In the genomic region with DNA sequence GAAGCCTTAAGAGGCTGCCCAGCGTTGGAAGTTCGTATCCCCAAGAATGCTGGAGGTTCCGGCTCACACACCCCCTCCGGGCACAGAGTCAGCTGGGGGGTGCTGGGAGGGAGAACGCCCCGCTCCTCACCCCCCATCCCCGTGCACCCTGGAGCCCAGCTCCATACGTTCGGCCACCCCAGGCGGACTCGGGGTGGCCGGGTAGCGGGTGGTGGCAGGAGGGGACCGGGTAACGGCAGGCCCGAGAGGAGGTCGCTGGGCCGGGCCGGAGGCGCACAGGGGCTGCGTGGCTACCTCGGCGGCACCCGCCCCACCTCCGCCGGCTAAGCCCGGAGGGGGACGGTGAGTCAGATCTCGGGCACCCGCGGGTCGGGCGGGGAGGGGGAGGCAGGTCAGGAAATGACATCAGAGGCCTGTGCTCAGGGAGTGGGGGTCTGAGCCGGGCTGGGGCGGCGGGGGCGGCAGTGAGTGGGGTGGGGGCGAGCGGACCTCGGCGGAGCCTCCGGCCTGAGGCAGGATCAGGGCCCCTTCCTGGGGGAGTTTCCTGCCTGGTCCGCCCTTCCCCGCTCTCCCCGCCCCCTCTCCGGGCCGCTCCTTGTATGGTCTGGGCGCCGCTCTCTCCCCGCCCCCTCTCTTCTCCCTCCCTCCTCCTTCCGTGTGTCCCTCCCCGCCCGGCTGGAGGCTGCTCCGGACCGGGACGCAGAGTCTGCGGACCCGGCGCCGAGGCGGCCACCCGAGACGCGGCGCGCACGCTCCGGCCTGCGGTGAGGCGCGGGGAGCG, we compare ENCODE assay signal across 8 cellular contexts. TPM values are rescaled to one million over a fixed set of nuclear protein-coding genes. Genes with fewer than 3 reads are reported as not detected.
DNase-seq lines count a peak whose midpoint lies in the region; ATAC-seq and TF ChIP-seq lines count a peak whose summit lies in the region.

ZYX (plus strand) TSS at position 700 of the 781 bp plus-strand sequence. CDS start 227 bp downstream, outside the sequence.

- no peaks in the 10 kb centered on the region for H3K27me3 ChIP-seq in heart right ventricle

- WGBS in heart right ventricle, 2 donors: 0% methylated on average over 60 to 66 of the region's 72 CpGs

- DNase-seq in GM12864 (ENCODE audit: low read depth) (peak; percentile 65), NCI-H1092 (lab: John Stamatoyannopoulos, UW) (peak; percentile 41), amniotic epithelial cell (ENCODE audit: low read depth) (peak; percentile 95), heart right ventricle (peak; percentile 97), progenitor cell of endocrine pancreas (ENCODE audit: low spot score, unreplicated experiment) (peak; percentile 79), ureter (ENCODE audit: low spot score) (peak; percentile 97)

- H3K27me3 Mint-ChIP-seq in progenitor cell of endocrine pancreas: no peaks in the 10 kb centered on the region

- TF ChIP-seq CTCF in GM12864 (IDR thresholded peaks at IDR 0.05; ENCODE audit: low read depth, low read length, missing control alignments) (no peak), heart right ventricle (IDR thresholded peaks at IDR 0.05) (no peak), progenitor cell of endocrine pancreas (IDR thresholded peaks at IDR 0.05; ENCODE audit: unreplicated experiment) (no peak)

- H3K27ac ChIP-seq in heart right ventricle: peak within 1 kb of the TSS; percentile 97 to 100 (median 100)

- H3K36me3 Mint-ChIP-seq in progenitor cell of endocrine pancreas (ENCODE audit: insufficient read depth): no peaks in the 10 kb centered on the region

- intact Hi-C loops in T-helper 1 cell treated with Interleukin-12 subunit alpha and Interleukin-12 subunit beta and Interleukin-4 antibody, amounts not matched to agents 30 ng/mL and 1 ng/mL, for 36 hours (cut with micrococcal nuclease): loop anchor here (1.0 to 10.0 kb wide), 16 partner anchors 9 to 1676 kb away; partner anchors contain the start of genes CASP2, DENND11, EPHA1 and EPHB6
- intact Hi-C loops in heart right ventricle (cut with DNase I): loop anchor here in 6 of 10 donors (1.0 to 10.0 kb wide), 6 partner anchors 35 to 119 kb away; partner anchors contain the start of gene GSTK1 (in 2 of the 6)

- peaks cover 19% of the 10 kb centered on the region for H3K4me1 Mint-ChIP-seq in progenitor cell of endocrine pancreas (ENCODE audit: low read depth)

- peak within 1 kb of the TSS; percentile 77 for H3K4me3 Mint-ChIP-seq in progenitor cell of endocrine pancreas (ENCODE audit: low read depth)

- ATAC-seq in HG02610 (IDR thresholded peaks at IDR 0.05; ENCODE audit: unreplicated experiment): peak; percentile 82
- ATAC-seq in heart right ventricle: peak; percentile 90 to 97 (median 94)

- peak within 1 kb of the TSS; percentile 92 for H3K27ac Mint-ChIP-seq in progenitor cell of endocrine pancreas

- H3K9me3 Mint-ChIP-seq in progenitor cell of endocrine pancreas (ENCODE audit: low read depth): no peaks in the 10 kb centered on the region

- H3K4me1 ChIP-seq in heart right ventricle: peaks cover 8 to 82% (median 51%) of the 10 kb centered on the region in 9 donors

- H3K9me3 ChIP-seq in heart right ventricle: no peaks in the 10 kb centered on the region

- H3K36me3 ChIP-seq in heart right ventricle: peaks cover 0 to 37% (median 0%) of the 10 kb centered on the region in 9 donors

- H3K4me3 ChIP-seq in GM12864 (ENCODE audit: low read depth, low read length) (peak within 1 kb of the TSS; percentile 97), heart right ventricle (peak within 1 kb of the TSS; percentile 79 to 100 (median 96))

RNA-seq across cellular contexts. Expression of gene ZYX, which starts in this region (rescaled TPM):
- 157 and 162 TPM in 2 replicates for total RNA-seq in T-helper 1 cell treated with Interleukin-12 subunit alpha and Interleukin-12 subunit beta and Interleukin-4 antibody, amounts not matched to agents 30 ng/mL and 1 ng/mL, for 36 hours
- 100 to 1,000 TPM in 2 of 10 donors, 10 to 100 TPM in 8; 48.5 to 148 (median 74.6) TPM for total RNA-seq in heart right ventricle
- polyA plus RNA-seq in heart right ventricle: 100 to 1,000 TPM in 1 of 2 donors, 10 to 100 TPM in 1; 58.9 to 152 TPM
- total RNA-seq in progenitor cell of endocrine pancreas: 65.4 and 69.0 TPM in 2 replicates
- total RNA-seq in ureter: 169 TPM

Comparison
In these comparisons a context has a peak if more than half of its experiments do, and no peak if none do; other contexts are left out.
1. Peak in every context shown above with its lines: DNase-seq, ATAC-seq, H3K4me3 ChIP-seq and H3K27ac ChIP-seq.
2. DNase-seq: peak in every context shown above with its lines; median percentile 97 in heart right ventricle; 97 in ureter; 95 in amniotic epithelial cell; 79 in progenitor cell of endocrine pancreas; 65 in GM12864; 41 in NCI-H1092.